In the genomic region with DNA sequence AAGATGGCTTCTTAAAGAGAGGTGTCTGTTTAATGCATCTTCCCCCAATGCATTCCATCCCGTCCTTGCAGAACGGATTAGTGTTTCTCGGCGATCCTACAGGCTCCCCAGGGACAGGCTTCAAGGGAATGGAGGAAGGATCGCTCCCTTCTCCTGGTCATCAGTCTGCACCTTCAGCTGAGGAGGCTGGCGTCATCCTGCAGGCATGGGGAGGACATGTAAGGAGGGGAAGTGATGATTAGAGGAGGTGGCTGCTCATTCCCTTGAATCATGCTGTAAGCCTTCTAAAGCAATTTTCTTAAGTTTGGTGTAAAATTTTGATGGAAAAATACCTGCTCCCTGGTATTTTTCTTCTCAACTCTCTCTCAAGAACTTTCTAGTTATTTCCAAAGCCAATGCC, we compare ENCODE assay signal across 23 cellular contexts.
DNase-seq lines count a peak whose midpoint lies in the region; ATAC-seq and TF ChIP-seq lines count a peak whose summit lies in the region.
"Had no signal": no experiment of that assay in that cellular context is flagged by ENCODE, and none has a peak within 500 bp of the region (broad histone marks: within the 10 kb centered on the region; RNA-seq: fewer than 3 reads in every experiment).

No MANE protein-coding gene starts in this region.

- intact Hi-C loops in activated CD4-positive, alpha-beta T cell treated with anti-CD3 and anti-CD28 coated beads, Interleukin-2, amount 10 ng/mL, durations not matched to agents 24 days and 14 days (cut with micrococcal nuclease), result no loop called here
- intact Hi-C loops in CD4-positive, alpha-beta memory T cell (cut with micrococcal nuclease), result loop anchor here (1.0 kb wide), 3 partner anchors 35 to 102 kb away; no protein-coding TSS in a partner anchor

- H3K4me3 ChIP-seq in CD4-positive, alpha-beta memory T cell (ENCODE audit: low read length in 2 of 2), result no peak overlapping the region
- no peak overlapping the region for H3K4me3 ChIP-seq in mesendoderm (ENCODE audit: low read length)
- no peak overlapping the region for H3K4me3 ChIP-seq in right atrium auricular region
- H3K4me3 ChIP-seq: A549; BLaER1 treated with 17β-estradiol and CSF1 and Interleukin-3, amounts not matched to agents 10 nM and 100 nM; hepatocyte; lung; MG63 had no signal

- H3K4me3 Mint-ChIP-seq in activated CD4-positive, alpha-beta T cell treated with anti-CD3 and anti-CD28 coated beads, Interleukin-2, amount 10 ng/mL, durations not matched to agents 24 days and 14 days, result peak overlapping the region; percentile 78
- H3K4me3 Mint-ChIP-seq in CD4-positive, alpha-beta memory T cell, result peak overlapping the region in 7 of 8 donors; percentile 64 to 89 (median 79)
- H3K4me3 Mint-ChIP-seq in activated CD4-positive, alpha-beta memory T cell treated with anti-CD3 and anti-CD28 coated beads, Interleukin-2, amount 10 ng/mL, durations not matched to agents 7 days and 5 days, result peak overlapping the region; percentile 57

- POLR2A ChIA-PET in CD4-positive, alpha-beta memory T cell (lab: Charles Lee; ENCODE audit: partially characterized antibody), result interaction anchor here (0.7 to 3.0 kb wide), 17 partner anchors 11 to 279 kb away, joined by 3 to 22 read pairs (median 4); no protein-coding TSS in a partner anchor
- POLR2A ChIA-PET in activated CD4-positive, alpha-beta memory T cell treated with anti-CD3 and anti-CD28 coated beads, Interleukin-2, amount 10 ng/mL, durations not matched to agents 7 days and 5 days (lab: Charles Lee), result interaction anchor here (0.8 to 2.5 kb wide), 5 partner anchors 12 to 1396 kb away, joined by 3 to 37 read pairs (median 4); no protein-coding TSS in a partner anchor

- H3K4me1 Mint-ChIP-seq in activated CD4-positive, alpha-beta T cell treated with anti-CD3 and anti-CD28 coated beads, Interleukin-2, amount 10 ng/mL, durations not matched to agents 24 days and 14 days, result peaks cover 22% of the 10 kb centered on the region
- peaks cover 11 to 24% (median 18%) of the 10 kb centered on the region in 4 donors for H3K4me1 Mint-ChIP-seq in CD4-positive, alpha-beta memory T cell
- H3K4me1 Mint-ChIP-seq in activated CD4-positive, alpha-beta memory T cell treated with anti-CD3 and anti-CD28 coated beads, Interleukin-2, amount 10 ng/mL, durations not matched to agents 7 days and 5 days, result peaks cover 2% of the 10 kb centered on the region

- TF ChIP-seq CTCF in right atrium auricular region (IDR thresholded peaks at IDR 0.05), result no peak

- H3K36me3 Mint-ChIP-seq in activated CD4-positive, alpha-beta T cell treated with anti-CD3 and anti-CD28 coated beads, Interleukin-2, amount 10 ng/mL, durations not matched to agents 24 days and 14 days (ENCODE audit: low read depth), result no peaks in the 10 kb centered on the region
- H3K36me3 Mint-ChIP-seq in CD4-positive, alpha-beta memory T cell, result no peaks in the 10 kb centered on the region
- no peaks in the 10 kb centered on the region for H3K36me3 Mint-ChIP-seq in activated CD4-positive, alpha-beta memory T cell treated with anti-CD3 and anti-CD28 coated beads, Interleukin-2, amount 10 ng/mL, durations not matched to agents 7 days and 5 days (ENCODE audit: low read depth)

- no peaks in the 10 kb centered on the region for H3K36me3 ChIP-seq in CD4-positive, alpha-beta memory T cell (ENCODE audit: insufficient read depth, low read length)
- no peaks in the 10 kb centered on the region for H3K36me3 ChIP-seq in mesendoderm (ENCODE audit: control insufficient read depth, insufficient read depth, low read length)
- no peaks in the 10 kb centered on the region for H3K36me3 ChIP-seq in right atrium auricular region
- H3K36me3 ChIP-seq: BLaER1 treated with 17β-estradiol and CSF1 and Interleukin-3, amounts not matched to agents 10 nM and 100 nM; MG63 had no signal

- no peak overlapping the region for H3K9ac ChIP-seq in mesendoderm (ENCODE audit: low read length)
- H3K9ac ChIP-seq: BLaER1 treated with 17β-estradiol and CSF1 and Interleukin-3, amounts not matched to agents 10 nM and 100 nM had no signal

- H3K4me2 ChIP-seq in mesendoderm (ENCODE audit: low read length), result no peak overlapping the region
- H3K4me2 ChIP-seq: A549, hepatocyte had no signal

- H2BK15ac ChIP-seq in mesendoderm (replicated peaks; ENCODE audit: low read depth), result no peak overlapping the region

- no peak overlapping the region for H3K18ac ChIP-seq in mesendoderm (ENCODE audit: low read length)

- no peak overlapping the region for H2BK5ac ChIP-seq in mesendoderm (ENCODE audit: low read length)

- no peaks in the 10 kb centered on the region for H3K79me2 ChIP-seq in mesendoderm (ENCODE audit: control insufficient read depth, insufficient read depth, low read length)
- H3K79me2 ChIP-seq: hepatocyte had no signal

- no peak overlapping the region for H3K56ac ChIP-seq in mesendoderm (ENCODE audit: low read length)

- H2AK5ac ChIP-seq in mesendoderm (ENCODE audit: low read length), result no peak overlapping the region

- no peak overlapping the region for H3K23ac ChIP-seq in mesendoderm (ENCODE audit: low read length)

- ATAC-seq in left lobe of liver, result no peak
- ATAC-seq in HG03378 (IDR thresholded peaks at IDR 0.05; ENCODE audit: unreplicated experiment), result no peak
- ATAC-seq: A549, foreskin keratinocyte, Right ventricle myocardium inferior had no signal

- no peak overlapping the region for H4K5ac ChIP-seq in mesendoderm (ENCODE audit: low read length)

- no peaks in the 10 kb centered on the region for H3K27me3 ChIP-seq in CD4-positive, alpha-beta memory T cell (ENCODE audit: insufficient read depth, low read length)
- H3K27me3 ChIP-seq in mesendoderm (ENCODE audit: insufficient read depth, low read length, poor library complexity), result no peaks in the 10 kb centered on the region
- no peaks in the 10 kb centered on the region for H3K27me3 ChIP-seq in right atrium auricular region
- H3K27me3 ChIP-seq: BLaER1 treated with 17β-estradiol and CSF1 and Interleukin-3, amounts not matched to agents 10 nM and 100 nM; foreskin keratinocyte; MG63 had no signal

- peaks cover 44% of the 10 kb centered on the region for H3K4me1 ChIP-seq in CD4-positive, alpha-beta memory T cell (ENCODE audit: insufficient read depth, low read length)
- H3K4me1 ChIP-seq in mesendoderm (ENCODE audit: control insufficient read depth, low read depth, low read length), result no peaks in the 10 kb centered on the region
- H3K4me1 ChIP-seq in right atrium auricular region, result no peaks in the 10 kb centered on the region
- H3K4me1 ChIP-seq: A549, foreskin keratinocyte had no signal

- no peaks in the 10 kb centered on the region for H3K9me3 Mint-ChIP-seq in activated CD4-positive, alpha-beta T cell treated with anti-CD3 and anti-CD28 coated beads, Interleukin-2, amount 10 ng/mL, durations not matched to agents 24 days and 14 days
- no peaks in the 10 kb centered on the region for H3K9me3 Mint-ChIP-seq in CD4-positive, alpha-beta memory T cell
- H3K9me3 Mint-ChIP-seq in activated CD4-positive, alpha-beta memory T cell treated with anti-CD3 and anti-CD28 coated beads, Interleukin-2, amount 10 ng/mL, durations not matched to agents 7 days and 5 days, result no peaks in the 10 kb centered on the region

- peaks cover 2% of the 10 kb centered on the region for H3K27me3 Mint-ChIP-seq in activated CD4-positive, alpha-beta T cell treated with anti-CD3 and anti-CD28 coated beads, Interleukin-2, amount 10 ng/mL, durations not matched to agents 24 days and 14 days
- no peaks in the 10 kb centered on the region for H3K27me3 Mint-ChIP-seq in CD4-positive, alpha-beta memory T cell
- peaks cover 9% of the 10 kb centered on the region for H3K27me3 Mint-ChIP-seq in activated CD4-positive, alpha-beta memory T cell treated with anti-CD3 and anti-CD28 coated beads, Interleukin-2, amount 10 ng/mL, durations not matched to agents 7 days and 5 days

- H4K8ac ChIP-seq in mesendoderm (ENCODE audit: low read depth, low read length), result no peak overlapping the region

- DNase-seq in activated CD4-positive, alpha-beta T cell treated with anti-CD3 and anti-CD28 coated beads, Interleukin-2, amount 10 ng/mL, durations not matched to agents 24 days and 14 days, result peak; percentile 71
- DNase-seq in activated CD4-positive, alpha-beta T cell treated with anti-CD3 and anti-CD28 coated beads, Interleukin-2, amount 50 U/mL, for 4 hours, result no peak
- peak in 1 of 5 donors; percentile 14 for DNase-seq in CD4-positive, alpha-beta memory T cell
- DNase-seq in activated CD4-positive, alpha-beta memory T cell treated with anti-CD3 and anti-CD28 coated beads, Interleukin-2, amount 10 ng/mL, durations not matched to agents 7 days and 5 days, result peak; percentile 35
- DNase-seq in mesendoderm (peak; percentile 12), left lobe of liver (ENCODE audit: low spot score) (no peak), right atrium auricular region (ENCODE audit: low spot score) (no peak)
- DNase-seq: activated gamma-delta T cell, cerebellar nuclear complex, erythroblast, foreskin keratinocyte, GOT3, MG63, NCI-H1417 treated with DMSO at 0.1 percent for 48 hours, NCI-H524 treated with DMSO at 0.1 percent for 48 hours, substantia nigra had no signal

- H3K27ac ChIP-seq in CD4-positive, alpha-beta memory T cell (ENCODE audit: low read depth, low read length), result peak overlapping the region; percentile 33
- H3K27ac ChIP-seq in mesendoderm (ENCODE audit: low read depth, low read length) (no peak overlapping the region), right atrium auricular region (no peak overlapping the region)
- H3K27ac ChIP-seq: A549; BLaER1 treated with 17β-estradiol and CSF1 and Interleukin-3, amounts not matched to agents 10 nM and 100 nM; foreskin keratinocyte; hepatocyte; HL-60 had no signal

- no peaks in the 10 kb centered on the region for H3K79me1 ChIP-seq in mesendoderm (ENCODE audit: low read length)

- CTCF ChIA-PET in CD4-positive, alpha-beta memory T cell (lab: Charles Lee; ENCODE audit: partially characterized antibody), result interaction anchor here (0.8 to 3.7 kb wide), 4 partner anchors 9 to 102 kb away, joined by 3 to 19 read pairs (median 5); no protein-coding TSS in a partner anchor
- CTCF ChIA-PET in activated CD4-positive, alpha-beta memory T cell treated with anti-CD3 and anti-CD28 coated beads, Interleukin-2, amount 10 ng/mL, durations not matched to agents 7 days and 5 days (lab: Charles Lee), result interaction anchor here (0.8 to 2.1 kb wide), 2 partner anchors 18 to 45 kb away, joined by 3 to 26 read pairs; no protein-coding TSS in a partner anchor

- H2BK120ac ChIP-seq in mesendoderm (ENCODE audit: low read depth, low read length), result no peak overlapping the region

- H3K27ac Mint-ChIP-seq in activated CD4-positive, alpha-beta T cell treated with anti-CD3 and anti-CD28 coated beads, Interleukin-2, amount 10 ng/mL, durations not matched to agents 24 days and 14 days, result peak overlapping the region; percentile 80
- peak overlapping the region in 4 of 7 donors; percentile 88 to 97 (median 95) for H3K27ac Mint-ChIP-seq in CD4-positive, alpha-beta memory T cell
- no peak overlapping the region for H3K27ac Mint-ChIP-seq in activated CD4-positive, alpha-beta memory T cell treated with anti-CD3 and anti-CD28 coated beads, Interleukin-2, amount 10 ng/mL, durations not matched to agents 7 days and 5 days

- no peak overlapping the region for H3K4ac ChIP-seq in mesendoderm (ENCODE audit: low read depth, low read length)

- no CpG with 5 or more reads among the region's 6 CpGs for WGBS in mesendoderm (ENCODE audit: extremely low coverage, insufficient coverage, low lambda C conversion rate)

- no peaks in the 10 kb centered on the region for H3K9me3 ChIP-seq in CD4-positive, alpha-beta memory T cell (ENCODE audit: control insufficient read depth in 1 of 2, low read length in 2 of 2)
- no peaks in the 10 kb centered on the region for H3K9me3 ChIP-seq in right atrium auricular region
- H3K9me3 ChIP-seq: A549; BLaER1 treated with 17β-estradiol and CSF1 and Interleukin-3, amounts not matched to agents 10 nM and 100 nM; MG63 had no signal

Comparison
In these comparisons a context has a peak if more than half of its experiments do, and no peak if none do; other contexts are left out.
1. DNase-seq: peak in activated CD4-positive, alpha-beta T cell treated with anti-CD3 and anti-CD28 coated beads, Interleukin-2, amount 10 ng/mL, durations not matched to agents 24 days and 14 days (single experiment), activated CD4-positive, alpha-beta memory T cell treated with anti-CD3 and anti-CD28 coated beads, Interleukin-2, amount 10 ng/mL, durations not matched to agents 7 days and 5 days (single experiment) and mesendoderm (single experiment); none in activated CD4-positive, alpha-beta T cell treated with anti-CD3 and anti-CD28 coated beads, Interleukin-2, amount 50 U/mL, for 4 hours (0 of 2), left lobe of liver (single experiment) and right atrium auricular region (single experiment).
2. Peak in every context shown above with its lines, with median percentiles within 50 percentile points of each other: H3K4me3 Mint-ChIP-seq.